Comparison of ENCODE assay signal across 12 cellular contexts in genomic region chr3:190728574-190729246, GRCh38.
DNase-seq lines count a peak whose midpoint lies in the region; ATAC-seq and TF ChIP-seq lines count a peak whose summit lies in the region.
"Had no signal": no experiment of that assay in that cellular context is flagged by ENCODE, and none has a peak within 500 bp of the region (broad histone marks: within the 10 kb centered on the region; RNA-seq: fewer than 3 reads in every experiment).

No MANE protein-coding gene starts in this region.

- H3K4me3 ChIP-seq in NB4 (ENCODE audit: low read depth, low read length) (no peak overlapping the region), mesendoderm (ENCODE audit: low read length) (no peak overlapping the region), Karpas-422 (ENCODE audit: low read length) (no peak overlapping the region)

- no peak overlapping the region for H2AFZ ChIP-seq in Karpas-422 (ENCODE audit: low read length)

- H3K79me1 ChIP-seq in mesendoderm (ENCODE audit: low read length): no peaks in the 10 kb centered on the region

- no peaks in the 10 kb centered on the region; the same call in 1 of the 2 replicates for H3K9me2 ChIP-seq in Karpas-422 (replicated peaks; ENCODE audit: insufficient read depth, low read length)

- H3K4ac ChIP-seq in mesendoderm (ENCODE audit: low read depth, low read length): no peak overlapping the region

- WGBS in mesendoderm (ENCODE audit: extremely low coverage, insufficient coverage, low lambda C conversion rate): no CpG with 5 or more reads among the region's 7 CpGs

- H4K8ac ChIP-seq in mesendoderm (ENCODE audit: low read depth, low read length): no peak overlapping the region

- DNase-seq in AML-193 (lab: John Stamatoyannopoulos, UW) (peak; percentile 84 to 86), NB4 (ENCODE audit: low read depth) (peak; percentile 82), amniotic epithelial cell (ENCODE audit: low read depth) (peak; percentile 93), myocyte (ENCODE audit: low read depth) (peak; percentile 76), mesendoderm (no peak), Karpas-422 (no peak)
- no peak for DNase-seq in effector CD4-positive, alpha-beta T cell
- DNase-seq: activated CD4-positive, CD25-positive, alpha-beta regulatory T cell treated with anti-CD3 and anti-CD28 coated beads, Interleukin-2, amount 50 U/mL, for 72 hours; NCI-H1105; small intestine; stimulated activated naive CD8-positive, alpha-beta T cell treated with anti-CD3 and anti-CD28 coated beads, Interleukin-15, amount 100 ng/mL, for 72 hours had no signal

- H2BK5ac ChIP-seq in mesendoderm (ENCODE audit: low read length): no peak overlapping the region

- H3K27me3 ChIP-seq in mesendoderm (ENCODE audit: insufficient read depth, low read length, poor library complexity): no peaks in the 10 kb centered on the region
- H3K27me3 ChIP-seq in Karpas-422 (ENCODE audit: low read length): no peaks in the 10 kb centered on the region

- H3K27ac ChIP-seq in mesendoderm (ENCODE audit: low read depth, low read length) (no peak overlapping the region), Karpas-422 (ENCODE audit: low read length) (no peak overlapping the region)

- no peak overlapping the region for H3K4me2 ChIP-seq in mesendoderm (ENCODE audit: low read length)
- H3K4me2 ChIP-seq in Karpas-422 (ENCODE audit: low read depth, low read length, poor library complexity, severe bottlenecking): no peak overlapping the region

- TF ChIP-seq CTCF in NB4 (IDR thresholded peaks at IDR 0.05; ENCODE audit: low read depth, low read length): no peak

- H3K9me3 ChIP-seq in Karpas-422 (ENCODE audit: low read length): peaks cover 28% of the 10 kb centered on the region

- no peak overlapping the region for H2BK15ac ChIP-seq in mesendoderm (replicated peaks; ENCODE audit: low read depth)

- H3K79me2 ChIP-seq in mesendoderm (ENCODE audit: control insufficient read depth, insufficient read depth, low read length): no peaks in the 10 kb centered on the region
- H3K79me2 ChIP-seq in Karpas-422 (ENCODE audit: low read length): no peaks in the 10 kb centered on the region

- H3K36me3 ChIP-seq in mesendoderm (ENCODE audit: control insufficient read depth, insufficient read depth, low read length): no peaks in the 10 kb centered on the region
- no peaks in the 10 kb centered on the region for H3K36me3 ChIP-seq in Karpas-422 (ENCODE audit: insufficient read depth, low read length)

- H3K56ac ChIP-seq in mesendoderm (ENCODE audit: low read length): no peak overlapping the region

- H2BK120ac ChIP-seq in mesendoderm (ENCODE audit: low read depth, low read length): no peak overlapping the region

- ATAC-seq in GM19452 (IDR thresholded peaks at IDR 0.05; ENCODE audit: unreplicated experiment): no peak
- ATAC-seq: stimulated activated naive CD8-positive, alpha-beta T cell treated with anti-CD3 and anti-CD28 coated beads, Interleukin-15, amount 100 ng/mL, for 72 hours had no signal

- no peak overlapping the region for H4K5ac ChIP-seq in mesendoderm (ENCODE audit: low read length)

- H3K4me1 ChIP-seq in mesendoderm (ENCODE audit: control insufficient read depth, low read depth, low read length): no peaks in the 10 kb centered on the region
- H3K4me1 ChIP-seq in Karpas-422 (ENCODE audit: low read length): no peaks in the 10 kb centered on the region

- H2AK5ac ChIP-seq in mesendoderm (ENCODE audit: low read length): no peak overlapping the region

- H3K9ac ChIP-seq in mesendoderm (ENCODE audit: low read length): no peak overlapping the region
- no peak overlapping the region for H3K9ac ChIP-seq in Karpas-422 (ENCODE audit: low read length)

- no peak overlapping the region for H3K23ac ChIP-seq in mesendoderm (ENCODE audit: low read length)

- no peaks in the 10 kb centered on the region for H4K20me1 ChIP-seq in Karpas-422 (ENCODE audit: insufficient read depth, low read depth, low read length)

- no peak overlapping the region for H3K18ac ChIP-seq in mesendoderm (ENCODE audit: low read length)

- no peak for TF ChIP-seq POLR2A in NB4 (IDR thresholded peaks at IDR 0.05; ENCODE audit: extremely low read depth, insufficient read length)

Comparison
In these comparisons a context has a peak if more than half of its experiments do, and no peak if none do; other contexts are left out.
1. DNase-seq: peak in AML-193 (2 of 2), NB4 (single experiment), amniotic epithelial cell (single experiment) and myocyte (single experiment); none in effector CD4-positive, alpha-beta T cell (single experiment), mesendoderm (single experiment) and Karpas-422 (single experiment).